15 cellular contexts compared by ENCODE assay signal in genomic region chr5:95471922-95472321, GRCh38.
A peak's percentile ranks its signal among the peaks of the same experiment; 100 is the strongest.
DNase-seq lines count a peak whose midpoint lies in the region; ATAC-seq and TF ChIP-seq lines count a peak whose summit lies in the region.
"Had no signal": no experiment of that assay in that cellular context is flagged by ENCODE, and none has a peak within 500 bp of the region (broad histone marks: within the 10 kb centered on the region; RNA-seq: fewer than 3 reads in every experiment).

No MANE protein-coding gene starts in this region.

- TF ChIP-seq POLR2A in uterus (IDR thresholded peaks at IDR 0.05): no peak

- no peak overlapping the region for H3K4me3 Mint-ChIP-seq in osteocyte (ENCODE audit: unreplicated experiment)
- H3K4me3 Mint-ChIP-seq: activated naive CD8-positive, alpha-beta T cell; dendritic cell treated with granulocyte-macrophage colony-stimulating factor and Interleukin-4, amounts not matched to agents 40 ng/mL and 50 ng/mL, for 4 days; naive thymus-derived CD4-positive, alpha-beta T cell had no signal

- no peaks in the 10 kb centered on the region for H3K27me3 Mint-ChIP-seq in osteocyte (ENCODE audit: unreplicated experiment)
- H3K27me3 Mint-ChIP-seq: activated naive CD8-positive, alpha-beta T cell; dendritic cell treated with granulocyte-macrophage colony-stimulating factor and Interleukin-4, amounts not matched to agents 40 ng/mL and 50 ng/mL, for 4 days; naive thymus-derived CD4-positive, alpha-beta T cell had no signal

- peaks cover 8% of the 10 kb centered on the region for H3K4me1 Mint-ChIP-seq in osteocyte (ENCODE audit: unreplicated experiment)

- peaks cover 35% of the 10 kb centered on the region for H3K36me3 Mint-ChIP-seq in osteocyte (ENCODE audit: unreplicated experiment)

- H3K27ac ChIP-seq in uterus: no peak overlapping the region
- H3K27ac ChIP-seq: stomach had no signal

- H3K9me3 Mint-ChIP-seq in osteocyte (ENCODE audit: unreplicated experiment): no peaks in the 10 kb centered on the region

- TF ChIP-seq CTCF in epithelial cell of esophagus (IDR thresholded peaks at IDR 0.05; ENCODE audit: insufficient read depth, low read depth, low read length, missing control alignments) (no peak), osteocyte (IDR thresholded peaks at IDR 0.05) (no peak), uterus (IDR thresholded peaks at IDR 0.05) (no peak)

- H3K27ac Mint-ChIP-seq in osteocyte (ENCODE audit: unreplicated experiment): peak overlapping the region; percentile 2
- H3K27ac Mint-ChIP-seq: activated naive CD8-positive, alpha-beta T cell; dendritic cell treated with granulocyte-macrophage colony-stimulating factor and Interleukin-4, amounts not matched to agents 40 ng/mL and 50 ng/mL, for 4 days had no signal

- intact Hi-C loops in uterus (cut with DNase I; ENCODE audit: low total_unique reads): no loop called here

- DNase-seq in ELR (ENCODE audit: low read depth) (peak; percentile 56), RKO (ENCODE audit: low spot score) (peak; percentile 4), epithelial cell of esophagus (ENCODE audit: low read depth) (peak; percentile 24), osteocyte (ENCODE audit: extremely low spot score, unreplicated experiment) (no peak), uterus (no peak), NCI-H524 treated with DMSO at 0.1 percent for 48 hours (lab: John Stamatoyannopoulos, UW) (no peak)
- DNase-seq in stimulated activated naive CD8-positive, alpha-beta T cell treated with anti-CD3 and anti-CD28 coated beads, Interleukin-15, Interleukin-2, amounts not matched to agents 100 U/mL and 50 U/mL, for 24 hours: no peak
- no peak for DNase-seq in activated naive CD4-positive, alpha-beta T cell treated with Interleukin-2 at 50 U/mL for 16 hours
- DNase-seq: naive thymus-derived CD4-positive, alpha-beta T cell; NCI-H146; SHP77 treated with DMSO at 0.1 percent for 48 hours; stomach had no signal

- H3K27me3 ChIP-seq in uterus: no peaks in the 10 kb centered on the region
- H3K27me3 ChIP-seq: stomach had no signal

- H3K36me3 ChIP-seq in uterus: no peaks in the 10 kb centered on the region

- no peaks in the 10 kb centered on the region for H3K4me1 ChIP-seq in uterus

- ATAC-seq in stimulated activated naive CD8-positive, alpha-beta T cell treated with anti-CD3 and anti-CD28 coated beads, Interleukin-15, Interleukin-2, amounts not matched to agents 100 U/mL and 50 U/mL, for 24 hours: no peak
- ATAC-seq: naive thymus-derived CD4-positive, alpha-beta T cell; sciatic nerve had no signal

- H3K4me3 ChIP-seq in epithelial cell of esophagus (ENCODE audit: low read length) (no peak overlapping the region), uterus (no peak overlapping the region)
- H3K4me3 ChIP-seq: stomach had no signal

- H3K9me3 ChIP-seq in uterus: no peaks in the 10 kb centered on the region
- H3K9me3 ChIP-seq: stomach had no signal

Comparison
In these comparisons a context has a peak if more than half of its experiments do, and no peak if none do; other contexts are left out.
1. DNase-seq: peak in ELR (single experiment), RKO (single experiment) and epithelial cell of esophagus (single experiment); none in osteocyte (single experiment), uterus (0 of 2), NCI-H524 treated with DMSO at 0.1 percent for 48 hours (single experiment), stimulated activated naive CD8-positive, alpha-beta T cell treated with anti-CD3 and anti-CD28 coated beads, Interleukin-15, Interleukin-2, amounts not matched to agents 100 U/mL and 50 U/mL, for 24 hours (single experiment) and activated naive CD4-positive, alpha-beta T cell treated with Interleukin-2 at 50 U/mL for 16 hours (single experiment).